Comparison of ENCODE assay signal across 7 cellular contexts in the genomic region with DNA sequence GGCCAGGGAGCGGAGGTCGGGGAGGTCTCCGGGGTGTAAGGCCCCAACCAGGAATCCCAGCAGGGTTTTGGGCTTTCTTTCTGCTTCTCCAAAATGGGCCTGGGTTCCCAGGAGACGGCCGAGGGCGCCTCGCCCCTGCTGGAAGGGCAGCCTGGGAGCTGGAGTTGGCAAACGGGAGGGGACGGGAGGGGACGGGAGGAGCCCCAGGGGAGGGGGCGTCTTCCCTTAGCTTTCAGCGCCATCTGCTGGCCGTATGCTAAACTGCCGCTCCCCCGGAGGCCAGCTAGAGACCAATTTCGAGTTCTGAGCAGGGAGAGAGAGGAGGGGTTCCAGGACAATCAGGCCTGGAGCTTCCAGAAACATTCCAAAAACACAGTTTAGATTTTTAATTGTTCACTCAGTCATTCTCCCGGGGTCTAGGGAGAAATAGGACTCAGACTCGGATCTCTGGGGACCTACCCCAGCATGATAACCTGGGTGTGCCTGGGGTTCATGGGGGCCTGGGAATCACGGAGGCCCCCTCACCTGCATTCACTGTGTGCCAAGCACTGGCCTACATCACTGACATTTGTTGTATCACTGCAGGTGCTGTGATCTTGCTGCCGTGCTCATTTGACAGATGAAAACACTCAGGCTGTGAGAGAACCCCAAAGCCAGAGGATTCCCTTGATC. TPM values are rescaled to one million over a fixed set of nuclear protein-coding genes. Genes with fewer than 3 reads are reported as not detected.
A peak's percentile ranks its signal among the peaks of the same experiment; 100 is the strongest.
DNase-seq lines count a peak whose midpoint lies in the region; ATAC-seq, FAIRE-seq and TF ChIP-seq lines count a peak whose summit lies in the region.

No MANE protein-coding gene starts in this region.

- H3K4me3 ChIP-seq in ascending aorta: no peak overlapping the region
- peak overlapping the region in 2 of 3 donors; percentile 13 to 54 for H3K4me3 ChIP-seq in skeletal muscle tissue (ENCODE audit: low read length in 3 of 3)

- H3K4me1 ChIP-seq in ascending aorta (no peaks in the 10 kb centered on the region), skeletal muscle tissue (ENCODE audit: control insufficient read depth in 3 of 3, insufficient read depth in 3 of 3, low read length in 3 of 3) (peaks cover 16 to 24% (median 19%) of the 10 kb centered on the region in 3 donors)

- no peak for TF ChIP-seq POLR2A in GM12892 (IDR thresholded peaks at IDR 0.05; ENCODE audit: low read depth, low read length)

- peak; percentile 74 to 89 (median 86) for TF ChIP-seq CTCF in ascending aorta (IDR thresholded peaks at IDR 0.05)

- H3K27me3 ChIP-seq in ascending aorta: no peaks in the 10 kb centered on the region
- peaks cover 17 to 23% (median 22%) of the 10 kb centered on the region in 3 donors for H3K27me3 ChIP-seq in skeletal muscle tissue (ENCODE audit: control insufficient read depth in 3 of 3, insufficient read depth in 3 of 3, low read length in 3 of 3)

- H3K9me3 ChIP-seq in ascending aorta (no peaks in the 10 kb centered on the region), skeletal muscle tissue (ENCODE audit: control insufficient read depth in 3 of 3, low read length in 3 of 3) (no peaks in the 10 kb centered on the region)

- DNase-seq in GM12892 (ENCODE audit: insufficient read length) (peak; percentile 65), NCI-H1694 treated with DMSO at 0.1 percent for 48 hours (lab: John Stamatoyannopoulos, UW) (peak; percentile 67), T-helper 9 cell (peak; percentile 87), ascending aorta (ENCODE audit: low spot score in 2 of 2) (peak in 1 of 2 donors; percentile 84), hippocampal formation (lab: John Stamatoyannopoulos, UW) (peak; percentile 35 to 59)

- no peak for ATAC-seq in GM18868 (IDR thresholded peaks at IDR 0.05; ENCODE audit: unreplicated experiment)

- intact Hi-C loops in ascending aorta (cut with DNase I): loop anchor here (2.0 to 5.0 kb wide), 3 partner anchors 77 to 280 kb away; partner anchors contain the start of gene LMX1B

- peak overlapping the region in 1 of 3 donors; percentile 68 for H3K9ac ChIP-seq in skeletal muscle tissue (ENCODE audit: low read depth in 1 of 3, low read length in 3 of 3)

- no peaks in the 10 kb centered on the region for H3K36me3 ChIP-seq in ascending aorta
- H3K36me3 ChIP-seq in skeletal muscle tissue (ENCODE audit: control insufficient read depth in 3 of 3, insufficient read depth in 3 of 3, low read length in 3 of 3): no peaks in the 10 kb centered on the region

- H3K27ac ChIP-seq in ascending aorta: no peak overlapping the region
- no peak overlapping the region for H3K27ac ChIP-seq in skeletal muscle tissue (ENCODE audit: low read depth, low read length)

- FAIRE-seq in GM12892 (lab: Jason Lieb, UNC): peak; percentile 89

RNA-seq across cellular contexts. Expression of gene ZBTB43, which starts 23.0 kb away (rescaled TPM):
- 8.5 TPM for polyA plus RNA-seq in GM12892 (2012; ENCODE audit: missing spikeins)
- total RNA-seq in ascending aorta (2.4 TPM), skeletal muscle tissue (12.0 TPM)

Comparison
In these comparisons a context has a peak if more than half of its experiments do, and no peak if none do; other contexts are left out.
1. H3K4me3 ChIP-seq: peak in skeletal muscle tissue (2 of 3); none in ascending aorta (0 of 2).